Comparison of ENCODE assay signal across 1 cellular context in genomic region chr20:63979549-63980316, GRCh38.
A peak's percentile ranks its signal among the peaks of the same experiment; 100 is the strongest.
TF ChIP-seq lines count a peak whose summit lies in the region.

SAMD10 (minus strand) TSS chr20:63979642; CDS start chr20:63979467, 175 bp downstream.

TF ChIP-seq in HepG2, 621 proteins besides CTCF, POLR2A, EP300 and RAD21 (continued from another document and continues in another):
- TF ChIP-seq, protein P1, sequence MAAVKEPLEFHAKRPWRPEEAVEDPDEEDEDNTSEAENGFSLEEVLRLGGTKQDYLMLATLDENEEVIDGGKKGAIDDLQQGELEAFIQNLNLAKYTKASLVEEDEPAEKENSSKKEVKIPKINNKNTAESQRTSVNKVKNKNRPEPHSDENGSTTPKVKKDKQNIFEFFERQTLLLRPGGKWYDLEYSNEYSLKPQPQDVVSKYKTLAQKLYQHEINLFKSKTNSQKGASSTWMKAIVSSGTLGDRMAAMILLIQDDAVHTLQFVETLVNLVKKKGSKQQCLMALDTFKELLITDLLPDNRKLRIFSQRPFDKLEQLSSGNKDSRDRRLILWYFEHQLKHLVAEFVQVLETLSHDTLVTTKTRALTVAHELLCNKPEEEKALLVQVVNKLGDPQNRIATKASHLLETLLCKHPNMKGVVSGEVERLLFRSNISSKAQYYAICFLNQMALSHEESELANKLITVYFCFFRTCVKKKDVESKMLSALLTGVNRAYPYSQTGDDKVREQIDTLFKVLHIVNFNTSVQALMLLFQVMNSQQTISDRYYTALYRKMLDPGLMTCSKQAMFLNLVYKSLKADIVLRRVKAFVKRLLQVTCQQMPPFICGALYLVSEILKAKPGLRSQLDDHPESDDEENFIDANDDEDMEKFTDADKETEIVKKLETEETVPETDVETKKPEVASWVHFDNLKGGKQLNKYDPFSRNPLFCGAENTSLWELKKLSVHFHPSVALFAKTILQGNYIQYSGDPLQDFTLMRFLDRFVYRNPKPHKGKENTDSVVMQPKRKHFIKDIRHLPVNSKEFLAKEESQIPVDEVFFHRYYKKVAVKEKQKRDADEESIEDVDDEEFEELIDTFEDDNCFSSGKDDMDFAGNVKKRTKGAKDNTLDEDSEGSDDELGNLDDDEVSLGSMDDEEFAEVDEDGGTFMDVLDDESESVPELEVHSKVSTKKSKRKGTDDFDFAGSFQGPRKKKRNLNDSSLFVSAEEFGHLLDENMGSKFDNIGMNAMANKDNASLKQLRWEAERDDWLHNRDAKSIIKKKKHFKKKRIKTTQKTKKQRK (IDR thresholded peaks at IDR 0.05; ENCODE audit: low read length), result no peak
- no peak for TF ChIP-seq TOE1 (CRISPR knock-in tag; IDR thresholded peaks at IDR 0.05)
- TF ChIP-seq TGIF2 (CRISPR knock-in tag; IDR thresholded peaks at IDR 0.05), result no peak; the same call in 1 of the 2 replicates
- no peak for TF ChIP-seq ZSCAN9 (CRISPR knock-in tag; IDR thresholded peaks at IDR 0.05; ENCODE audit: borderline replicate concordance)
- peak; percentile 89; the same call in 1 of the 2 replicates for TF ChIP-seq SMAD1 (CRISPR knock-in tag; IDR thresholded peaks at IDR 0.05; ENCODE audit: borderline replicate concordance, low read depth)
- no peak; the same call in 1 of the 2 replicates for TF ChIP-seq MEIS1 (CRISPR knock-in tag; IDR thresholded peaks at IDR 0.05; ENCODE audit: borderline replicate concordance)
- no peak for TF ChIP-seq RCOR2 (CRISPR knock-in tag; IDR thresholded peaks at IDR 0.05)
- no peak for TF ChIP-seq EHMT2 (IDR thresholded peaks at IDR 0.05; ENCODE audit: borderline replicate concordance, low read depth, low read length)
- no peak for TF ChIP-seq TBP (CRISPR knock-in tag; IDR thresholded peaks at IDR 0.05)
- no peak for TF ChIP-seq ZNF556 (CRISPR knock-in tag; IDR thresholded peaks at IDR 0.05; ENCODE audit: borderline replicate concordance)
- TF ChIP-seq PAX8 (CRISPR knock-in tag; IDR thresholded peaks at IDR 0.05; ENCODE audit: borderline replicate concordance), result no peak
- no peak for TF ChIP-seq THYN1 (CRISPR knock-in tag; IDR thresholded peaks at IDR 0.05; ENCODE audit: borderline replicate concordance, low read depth)
- 0 out of 2 replicates have a peak, but pooled peaks have one; percentile 49 for TF ChIP-seq HIVEP1 (CRISPR knock-in tag; IDR thresholded peaks at IDR 0.05)
- no peak for TF ChIP-seq RNF2 (conservative IDR thresholded peaks at IDR 0.05; ENCODE audit: low read depth)
- no peak for TF ChIP-seq ZNF317 (CRISPR knock-in tag; IDR thresholded peaks at IDR 0.05)
- 0 out of 2 replicates have a peak, but pooled peaks have one; percentile 34 for TF ChIP-seq NFKBIZ (CRISPR knock-in tag; IDR thresholded peaks at IDR 0.05)
- no peak for TF ChIP-seq ZNF724P (CRISPR knock-in tag; IDR thresholded peaks at IDR 0.05; ENCODE audit: borderline replicate concordance)
- peak; percentile 57 for TF ChIP-seq TBX2 (CRISPR knock-in tag; IDR thresholded peaks at IDR 0.05; ENCODE audit: borderline replicate concordance)
- TF ChIP-seq ATRX (CRISPR knock-in tag; IDR thresholded peaks at IDR 0.05; ENCODE audit: borderline replicate concordance), result no peak
- TF ChIP-seq ZSCAN30 (CRISPR knock-in tag; IDR thresholded peaks at IDR 0.05), result no peak
- no peak for TF ChIP-seq KIAA2018 (CRISPR knock-in tag; IDR thresholded peaks at IDR 0.05; ENCODE audit: borderline replicate concordance)
- TF ChIP-seq, protein P2, sequence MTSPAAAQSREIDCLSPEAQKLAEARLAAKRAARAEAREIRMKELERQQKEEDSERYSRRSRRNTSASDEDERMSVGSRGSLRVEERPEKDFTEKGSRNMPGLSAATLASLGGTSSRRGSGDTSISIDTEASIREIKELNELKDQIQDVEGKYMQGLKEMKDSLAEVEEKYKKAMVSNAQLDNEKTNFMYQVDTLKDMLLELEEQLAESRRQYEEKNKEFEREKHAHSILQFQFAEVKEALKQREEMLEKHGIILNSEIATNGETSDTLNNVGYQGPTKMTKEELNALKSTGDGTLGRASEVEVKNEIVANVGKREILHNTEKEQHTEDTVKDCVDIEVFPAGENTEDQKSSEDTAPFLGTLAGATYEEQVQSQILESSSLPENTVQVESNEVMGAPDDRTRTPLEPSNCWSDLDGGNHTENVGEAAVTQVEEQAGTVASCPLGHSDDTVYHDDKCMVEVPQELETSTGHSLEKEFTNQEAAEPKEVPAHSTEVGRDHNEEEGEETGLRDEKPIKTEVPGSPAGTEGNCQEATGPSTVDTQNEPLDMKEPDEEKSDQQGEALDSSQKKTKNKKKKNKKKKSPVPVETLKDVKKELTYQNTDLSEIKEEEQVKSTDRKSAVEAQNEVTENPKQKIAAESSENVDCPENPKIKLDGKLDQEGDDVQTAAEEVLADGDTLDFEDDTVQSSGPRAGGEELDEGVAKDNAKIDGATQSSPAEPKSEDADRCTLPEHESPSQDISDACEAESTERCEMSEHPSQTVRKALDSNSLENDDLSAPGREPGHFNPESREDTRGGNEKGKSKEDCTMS (CRISPR knock-in tag; conservative IDR thresholded peaks at IDR 0.05), result no peak
- TF ChIP-seq STAT6 (CRISPR knock-in tag; IDR thresholded peaks at IDR 0.05; ENCODE audit: borderline replicate concordance), result no peak
- TF ChIP-seq MYC (CRISPR knock-in tag; IDR thresholded peaks at IDR 0.05; ENCODE audit: borderline replicate concordance), result no peak
- TF ChIP-seq HOXA3 (CRISPR knock-in tag; IDR thresholded peaks at IDR 0.05), result peak; percentile 50; the same call in 1 of the 2 replicates
- TF ChIP-seq, protein P3, sequence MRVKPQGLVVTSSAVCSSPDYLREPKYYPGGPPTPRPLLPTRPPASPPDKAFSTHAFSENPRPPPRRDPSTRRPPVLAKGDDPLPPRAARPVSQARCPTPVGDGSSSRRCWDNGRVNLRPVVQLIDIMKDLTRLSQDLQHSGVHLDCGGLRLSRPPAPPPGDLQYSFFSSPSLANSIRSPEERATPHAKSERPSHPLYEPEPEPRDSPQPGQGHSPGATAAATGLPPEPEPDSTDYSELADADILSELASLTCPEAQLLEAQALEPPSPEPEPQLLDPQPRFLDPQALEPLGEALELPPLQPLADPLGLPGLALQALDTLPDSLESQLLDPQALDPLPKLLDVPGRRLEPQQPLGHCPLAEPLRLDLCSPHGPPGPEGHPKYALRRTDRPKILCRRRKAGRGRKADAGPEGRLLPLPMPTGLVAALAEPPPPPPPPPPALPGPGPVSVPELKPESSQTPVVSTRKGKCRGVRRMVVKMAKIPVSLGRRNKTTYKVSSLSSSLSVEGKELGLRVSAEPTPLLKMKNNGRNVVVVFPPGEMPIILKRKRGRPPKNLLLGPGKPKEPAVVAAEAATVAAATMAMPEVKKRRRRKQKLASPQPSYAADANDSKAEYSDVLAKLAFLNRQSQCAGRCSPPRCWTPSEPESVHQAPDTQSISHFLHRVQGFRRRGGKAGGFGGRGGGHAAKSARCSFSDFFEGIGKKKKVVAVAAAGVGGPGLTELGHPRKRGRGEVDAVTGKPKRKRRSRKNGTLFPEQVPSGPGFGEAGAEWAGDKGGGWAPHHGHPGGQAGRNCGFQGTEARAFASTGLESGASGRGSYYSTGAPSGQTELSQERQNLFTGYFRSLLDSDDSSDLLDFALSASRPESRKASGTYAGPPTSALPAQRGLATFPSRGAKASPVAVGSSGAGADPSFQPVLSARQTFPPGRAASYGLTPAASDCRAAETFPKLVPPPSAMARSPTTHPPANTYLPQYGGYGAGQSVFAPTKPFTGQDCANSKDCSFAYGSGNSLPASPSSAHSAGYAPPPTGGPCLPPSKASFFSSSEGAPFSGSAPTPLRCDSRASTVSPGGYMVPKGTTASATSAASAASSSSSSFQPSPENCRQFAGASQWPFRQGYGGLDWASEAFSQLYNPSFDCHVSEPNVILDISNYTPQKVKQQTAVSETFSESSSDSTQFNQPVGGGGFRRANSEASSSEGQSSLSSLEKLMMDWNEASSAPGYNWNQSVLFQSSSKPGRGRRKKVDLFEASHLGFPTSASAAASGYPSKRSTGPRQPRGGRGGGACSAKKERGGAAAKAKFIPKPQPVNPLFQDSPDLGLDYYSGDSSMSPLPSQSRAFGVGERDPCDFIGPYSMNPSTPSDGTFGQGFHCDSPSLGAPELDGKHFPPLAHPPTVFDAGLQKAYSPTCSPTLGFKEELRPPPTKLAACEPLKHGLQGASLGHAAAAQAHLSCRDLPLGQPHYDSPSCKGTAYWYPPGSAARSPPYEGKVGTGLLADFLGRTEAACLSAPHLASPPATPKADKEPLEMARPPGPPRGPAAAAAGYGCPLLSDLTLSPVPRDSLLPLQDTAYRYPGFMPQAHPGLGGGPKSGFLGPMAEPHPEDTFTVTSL (CRISPR knock-in tag; IDR thresholded peaks at IDR 0.05; ENCODE audit: borderline replicate concordance), result no peak
- no peak; the same call in 1 of the 2 replicates for TF ChIP-seq ZNF510 (CRISPR knock-in tag; IDR thresholded peaks at IDR 0.05; ENCODE audit: low read depth)
- peak; percentile 88; the same call in 1 of the 2 replicates for TF ChIP-seq SNAI1 (CRISPR knock-in tag; IDR thresholded peaks at IDR 0.05; ENCODE audit: borderline replicate concordance)
- TF ChIP-seq BHLHE40 (IDR thresholded peaks at IDR 0.05; ENCODE audit: low read length), result no peak
- 0 out of 2 replicates have a peak, but pooled peaks have one; percentile 10 for TF ChIP-seq ARNTL (CRISPR knock-in tag; IDR thresholded peaks at IDR 0.05)
- TF ChIP-seq ZFP37 (CRISPR knock-in tag; IDR thresholded peaks at IDR 0.05; ENCODE audit: borderline replicate concordance), result no peak
- no peak for TF ChIP-seq NFIC (IDR thresholded peaks at IDR 0.05; ENCODE audit: low read length)
- TF ChIP-seq ZNF775 (CRISPR knock-in tag; IDR thresholded peaks at IDR 0.05; ENCODE audit: borderline replicate concordance), result no peak
- no peak for TF ChIP-seq NR2F2 (IDR thresholded peaks at IDR 0.05; ENCODE audit: borderline replicate concordance, low read depth)
- no peak for TF ChIP-seq CCAR2 (optimal IDR thresholded peaks at IDR 0.05; ENCODE audit: low read depth, low read length)
- no peak for TF ChIP-seq CBX5 (CRISPR knock-in tag; IDR thresholded peaks at IDR 0.05; ENCODE audit: borderline replicate concordance)
- TF ChIP-seq NCOR1 (IDR thresholded peaks at IDR 0.05; ENCODE audit: borderline replicate concordance, low read length), result no peak
- TF ChIP-seq NONO (IDR thresholded peaks at IDR 0.05), result no peak
- peak; percentile 48 for TF ChIP-seq NONO (CRISPR knock-in tag; conservative IDR thresholded peaks at IDR 0.05)
